Comparison of ENCODE assay signal across 19 cellular contexts in genomic region chr1:211611818-211612217, GRCh38. TPM values are rescaled to one million over a fixed set of nuclear protein-coding genes. Genes with fewer than 3 reads are reported as not detected.
DNase-seq lines count a peak whose midpoint lies in the region; ATAC-seq and TF ChIP-seq lines count a peak whose summit lies in the region.
"Had no signal": no experiment of that assay in that cellular context is flagged by ENCODE, and none has a peak within 500 bp of the region (broad histone marks: within the 10 kb centered on the region; RNA-seq: fewer than 3 reads in every experiment).

No MANE protein-coding gene starts in this region.

- no peaks in the 10 kb centered on the region for H3K36me3 ChIP-seq in cardiac muscle cell
- no peaks in the 10 kb centered on the region for H3K36me3 ChIP-seq in adipocyte (ENCODE audit: control insufficient read depth, insufficient read depth, low read length, severe bottlenecking)
- H3K36me3 ChIP-seq in thoracic aorta: no peaks in the 10 kb centered on the region
- no peaks in the 10 kb centered on the region for H3K36me3 ChIP-seq in naive thymus-derived CD4-positive, alpha-beta T cell (ENCODE audit: control insufficient read depth in 2 of 3, insufficient read depth in 3 of 3, low read length in 3 of 3)
- H3K36me3 ChIP-seq: SJSA1, upper lobe of left lung had no signal

- CTCF ChIA-PET in naive thymus-derived CD4-positive, alpha-beta T cell (lab: Charles Lee): no interaction called here

- ATAC-seq in Right ventricle myocardium superior (ENCODE audit: poor library complexity) (no peak), right cardiac atrium (no peak), thoracic aorta (ENCODE audit: insufficient number of reproducible peaks, low FRiP score, low read depth) (no peak), GM21737 (IDR thresholded peaks at IDR 0.05; ENCODE audit: unreplicated experiment) (no peak)
- no peak for ATAC-seq in naive thymus-derived CD4-positive, alpha-beta T cell
- ATAC-seq: mucosa of descending colon; stimulated activated effector memory CD8-positive, alpha-beta T cell treated with anti-CD3 and anti-CD28 coated beads, Interleukin-12 subunit alpha, Interleukin-12 subunit beta, amount 100 ng/mL, for 72 hours had no signal

- POLR2A ChIA-PET in naive thymus-derived CD4-positive, alpha-beta T cell (lab: Charles Lee): no interaction called here

- 72% methylated on average over 4 of the region's 4 CpGs for WGBS in right cardiac atrium

- H3K4me1 ChIP-seq in cardiac muscle cell (ENCODE audit: low read depth): peaks cover 13% of the 10 kb centered on the region
- H3K4me1 ChIP-seq in adipocyte (ENCODE audit: control insufficient read depth, insufficient read depth, low read length): peaks cover 41% of the 10 kb centered on the region
- H3K4me1 ChIP-seq in right cardiac atrium (ENCODE audit: control insufficient read depth, insufficient read depth, low read length): peaks cover 13% of the 10 kb centered on the region
- H3K4me1 ChIP-seq in thoracic aorta (ENCODE audit: control insufficient read depth in 1 of 2, low read depth in 2 of 2): peaks cover 16 to 68% of the 10 kb centered on the region in 2 donors
- H3K4me1 ChIP-seq in naive thymus-derived CD4-positive, alpha-beta T cell (ENCODE audit: control insufficient read depth in 2 of 2, insufficient read depth in 2 of 2, low read length in 2 of 2): peaks cover 0 to 5% of the 10 kb centered on the region in 2 donors
- H3K4me1 ChIP-seq: parathyroid adenoma had no signal

- intact Hi-C loops in Right ventricle myocardium superior (cut with DNase I) (no loop called here), right cardiac atrium (cut with DNase I) (no loop called here)
- intact Hi-C loops in naive thymus-derived CD4-positive, alpha-beta T cell (cut with micrococcal nuclease): no loop called here

- peaks cover 5 to 20% (median 11%) of the 10 kb centered on the region in 7 donors for H3K4me1 Mint-ChIP-seq in naive thymus-derived CD4-positive, alpha-beta T cell

- peak overlapping the region; percentile 38 for H3K27ac ChIP-seq in cardiac muscle cell
- H3K27ac ChIP-seq in right cardiac atrium (ENCODE audit: low read length): peak overlapping the region; percentile 26
- peak overlapping the region; percentile 66 to 92 for H3K27ac ChIP-seq in thoracic aorta
- H3K27ac ChIP-seq in naive thymus-derived CD4-positive, alpha-beta T cell (ENCODE audit: low read depth, low read length): no peak overlapping the region
- H3K27ac ChIP-seq: parathyroid adenoma, SJSA1 had no signal

- H3K27me3 ChIP-seq in cardiac muscle cell: no peaks in the 10 kb centered on the region
- no peaks in the 10 kb centered on the region for H3K27me3 ChIP-seq in adipocyte (replicated peaks; ENCODE audit: control insufficient read depth, insufficient read depth, low read length)
- H3K27me3 ChIP-seq in right cardiac atrium (ENCODE audit: control insufficient read depth, insufficient read depth): no peaks in the 10 kb centered on the region
- H3K27me3 ChIP-seq in thoracic aorta (replicated peaks; ENCODE audit: insufficient read depth): no peaks in the 10 kb centered on the region
- H3K27me3 ChIP-seq in naive thymus-derived CD4-positive, alpha-beta T cell (ENCODE audit: control insufficient read depth in 2 of 2, insufficient read depth in 2 of 2, low read length in 2 of 2): no peaks in the 10 kb centered on the region
- H3K27me3 ChIP-seq: SJSA1, upper lobe of left lung had no signal

- H3K9me3 Mint-ChIP-seq in naive thymus-derived CD4-positive, alpha-beta T cell: no peaks in the 10 kb centered on the region
- H3K9me3 Mint-ChIP-seq: stimulated activated effector memory CD8-positive, alpha-beta T cell treated with anti-CD3 and anti-CD28 coated beads, Interleukin-12 subunit alpha, Interleukin-12 subunit beta, amount 100 ng/mL, for 72 hours had no signal

- peak overlapping the region in 2 of 9 donors; percentile 41 to 78 for H3K27ac Mint-ChIP-seq in naive thymus-derived CD4-positive, alpha-beta T cell
- H3K27ac Mint-ChIP-seq: stimulated activated effector memory CD8-positive, alpha-beta T cell treated with anti-CD3 and anti-CD28 coated beads, Interleukin-12 subunit alpha, Interleukin-12 subunit beta, amount 100 ng/mL, for 72 hours had no signal

- H3K9me3 ChIP-seq in cardiac muscle cell (ENCODE audit: low read depth) (no peaks in the 10 kb centered on the region), adipocyte (ENCODE audit: control insufficient read depth, low read length) (no peaks in the 10 kb centered on the region), right cardiac atrium (ENCODE audit: control insufficient read depth, low read length) (no peaks in the 10 kb centered on the region), thoracic aorta (no peaks in the 10 kb centered on the region)
- no peaks in the 10 kb centered on the region for H3K9me3 ChIP-seq in naive thymus-derived CD4-positive, alpha-beta T cell (ENCODE audit: control insufficient read depth in 2 of 3, low read length in 3 of 3)
- H3K9me3 ChIP-seq: mucosa of descending colon, SJSA1, upper lobe of left lung had no signal

- no peak overlapping the region for H3K4me3 ChIP-seq in cardiac muscle cell
- H3K4me3 ChIP-seq in adipocyte (ENCODE audit: low read length): no peak overlapping the region
- H3K4me3 ChIP-seq in right cardiac atrium (ENCODE audit: low read length): no peak overlapping the region
- no peak overlapping the region for H3K4me3 ChIP-seq in thoracic aorta
- H3K4me3 ChIP-seq in naive thymus-derived CD4-positive, alpha-beta T cell (ENCODE audit: low read length): no peak overlapping the region
- H3K4me3 ChIP-seq: mucosa of descending colon, SJSA1, upper lobe of left lung had no signal

- DNase-seq in cardiac muscle cell (ENCODE audit: low read depth in 1 of 2, low spot score in 1 of 2): no peak
- DNase-seq in Right ventricle myocardium superior: no peak
- no peak for DNase-seq in adipocyte (ENCODE audit: low read depth)
- DNase-seq in right cardiac atrium: no peak
- DNase-seq in thoracic aorta (ENCODE audit: low spot score): no peak
- no peak for DNase-seq in naive thymus-derived CD4-positive, alpha-beta T cell
- DNase-seq in GM19240 (ENCODE audit: insufficient read length, low spot score): no peak
- DNase-seq: activated CD4-positive, alpha-beta T cell treated with anti-CD3 and anti-CD28 coated beads for 1 hour; CD4-positive, alpha-beta memory T cell; cerebellar nuclear complex; foreskin melanocyte; mucosa of descending colon; NCI-H187; T-helper 9 cell; upper lobe of left lung had no signal

- peak overlapping the region; percentile 12 for H3K9ac ChIP-seq in adipocyte (ENCODE audit: low read length)
- H3K9ac ChIP-seq: parathyroid adenoma had no signal

- no peaks in the 10 kb centered on the region for H3K27me3 Mint-ChIP-seq in naive thymus-derived CD4-positive, alpha-beta T cell
- H3K27me3 Mint-ChIP-seq: CD4-positive, alpha-beta memory T cell had no signal

- no peak for TF ChIP-seq CTCF in cardiac muscle cell (IDR thresholded peaks at IDR 0.05; ENCODE audit: low read depth, low read length)
- TF ChIP-seq CTCF in thoracic aorta (IDR thresholded peaks at IDR 0.05): no peak

- no peak overlapping the region for H3K4me3 Mint-ChIP-seq in naive thymus-derived CD4-positive, alpha-beta T cell
- H3K4me3 Mint-ChIP-seq: CD4-positive, alpha-beta memory T cell; stimulated activated effector memory CD8-positive, alpha-beta T cell treated with anti-CD3 and anti-CD28 coated beads, Interleukin-12 subunit alpha, Interleukin-12 subunit beta, amount 100 ng/mL, for 72 hours had no signal

- no peaks in the 10 kb centered on the region for H3K36me3 Mint-ChIP-seq in naive thymus-derived CD4-positive, alpha-beta T cell
- H3K36me3 Mint-ChIP-seq: CD4-positive, alpha-beta memory T cell; stimulated activated effector memory CD8-positive, alpha-beta T cell treated with anti-CD3 and anti-CD28 coated beads, Interleukin-12 subunit alpha, Interleukin-12 subunit beta, amount 100 ng/mL, for 72 hours had no signal

RNA-seq across cellular contexts. Expression of gene SLC30A1, which starts 32.9 kb away (rescaled TPM):
- total RNA-seq in cardiac muscle cell (8.1 and 10.8 TPM in 2 replicates), Right ventricle myocardium superior (9.8 TPM), right cardiac atrium (10 to 100 TPM; 14.5 to 19.2 (median 14.8) TPM), thoracic aorta (10 to 100 TPM in 1 of 2 donors, 1 to 10 TPM in 1; 8.8 to 23.9 TPM)
- polyA plus RNA-seq in cardiac muscle cell (6.8 and 7.1 TPM in 2 replicates), right cardiac atrium (6.0 TPM)
- total RNA-seq in naive thymus-derived CD4-positive, alpha-beta T cell: 10 to 100 TPM in 1 of 5 experiments, 1 to 10 TPM in 4; 5.8 to 12.1 (median 8.8) TPM
- polyA plus RNA-seq in naive thymus-derived CD4-positive, alpha-beta T cell: 1 to 10 TPM; 1.1 to 2.0 TPM
